ENCODE assay signal across 1 cellular context in the genomic region with DNA sequence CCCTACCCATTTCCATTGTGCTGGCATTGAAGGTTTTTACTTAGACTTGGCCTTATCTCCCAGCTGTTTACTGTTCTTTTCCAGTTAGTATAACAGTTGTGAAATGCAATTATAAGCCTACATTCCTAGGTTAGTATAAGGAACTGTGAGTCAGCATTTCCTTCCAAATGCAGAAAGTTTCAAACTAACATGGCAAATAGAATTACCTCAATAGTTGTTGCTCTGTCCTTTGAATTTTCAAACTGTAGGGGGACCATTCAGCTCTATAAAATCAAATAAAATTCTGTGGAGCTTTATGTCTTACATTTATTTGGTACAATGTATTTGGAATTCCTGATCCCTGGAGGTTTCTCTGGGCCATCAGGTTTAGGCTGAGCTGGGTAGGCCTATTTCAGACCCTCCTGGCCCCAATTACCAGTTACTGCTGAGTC.
TF ChIP-seq lines count a peak whose summit lies in the region.

No MANE protein-coding gene starts in this region.

TF ChIP-seq in HepG2, 621 proteins besides CTCF, POLR2A, EP300 and RAD21 (continued from another document):
- TF ChIP-seq, protein P1, sequence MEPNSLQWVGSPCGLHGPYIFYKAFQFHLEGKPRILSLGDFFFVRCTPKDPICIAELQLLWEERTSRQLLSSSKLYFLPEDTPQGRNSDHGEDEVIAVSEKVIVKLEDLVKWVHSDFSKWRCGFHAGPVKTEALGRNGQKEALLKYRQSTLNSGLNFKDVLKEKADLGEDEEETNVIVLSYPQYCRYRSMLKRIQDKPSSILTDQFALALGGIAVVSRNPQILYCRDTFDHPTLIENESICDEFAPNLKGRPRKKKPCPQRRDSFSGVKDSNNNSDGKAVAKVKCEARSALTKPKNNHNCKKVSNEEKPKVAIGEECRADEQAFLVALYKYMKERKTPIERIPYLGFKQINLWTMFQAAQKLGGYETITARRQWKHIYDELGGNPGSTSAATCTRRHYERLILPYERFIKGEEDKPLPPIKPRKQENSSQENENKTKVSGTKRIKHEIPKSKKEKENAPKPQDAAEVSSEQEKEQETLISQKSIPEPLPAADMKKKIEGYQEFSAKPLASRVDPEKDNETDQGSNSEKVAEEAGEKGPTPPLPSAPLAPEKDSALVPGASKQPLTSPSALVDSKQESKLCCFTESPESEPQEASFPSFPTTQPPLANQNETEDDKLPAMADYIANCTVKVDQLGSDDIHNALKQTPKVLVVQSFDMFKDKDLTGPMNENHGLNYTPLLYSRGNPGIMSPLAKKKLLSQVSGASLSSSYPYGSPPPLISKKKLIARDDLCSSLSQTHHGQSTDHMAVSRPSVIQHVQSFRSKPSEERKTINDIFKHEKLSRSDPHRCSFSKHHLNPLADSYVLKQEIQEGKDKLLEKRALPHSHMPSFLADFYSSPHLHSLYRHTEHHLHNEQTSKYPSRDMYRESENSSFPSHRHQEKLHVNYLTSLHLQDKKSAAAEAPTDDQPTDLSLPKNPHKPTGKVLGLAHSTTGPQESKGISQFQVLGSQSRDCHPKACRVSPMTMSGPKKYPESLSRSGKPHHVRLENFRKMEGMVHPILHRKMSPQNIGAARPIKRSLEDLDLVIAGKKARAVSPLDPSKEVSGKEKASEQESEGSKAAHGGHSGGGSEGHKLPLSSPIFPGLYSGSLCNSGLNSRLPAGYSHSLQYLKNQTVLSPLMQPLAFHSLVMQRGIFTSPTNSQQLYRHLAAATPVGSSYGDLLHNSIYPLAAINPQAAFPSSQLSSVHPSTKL (CRISPR knock-in tag; IDR thresholded peaks at IDR 0.05), result peak; percentile 64
- peak; percentile 38; the same call in 1 of the 2 replicates for TF ChIP-seq CEBPB (IDR thresholded peaks at IDR 0.05; ENCODE audit: borderline replicate concordance, low read depth, low read length)
- TF ChIP-seq MAF1 (CRISPR knock-in tag; IDR thresholded peaks at IDR 0.05; ENCODE audit: borderline replicate concordance), result no peak
- no peak for TF ChIP-seq SP4 (CRISPR knock-in tag; IDR thresholded peaks at IDR 0.05)
- TF ChIP-seq ELF3 (CRISPR knock-in tag; IDR thresholded peaks at IDR 0.05), result 0 out of 2 replicates have a peak, but pooled peaks have one; percentile 21
- TF ChIP-seq, protein P2, sequence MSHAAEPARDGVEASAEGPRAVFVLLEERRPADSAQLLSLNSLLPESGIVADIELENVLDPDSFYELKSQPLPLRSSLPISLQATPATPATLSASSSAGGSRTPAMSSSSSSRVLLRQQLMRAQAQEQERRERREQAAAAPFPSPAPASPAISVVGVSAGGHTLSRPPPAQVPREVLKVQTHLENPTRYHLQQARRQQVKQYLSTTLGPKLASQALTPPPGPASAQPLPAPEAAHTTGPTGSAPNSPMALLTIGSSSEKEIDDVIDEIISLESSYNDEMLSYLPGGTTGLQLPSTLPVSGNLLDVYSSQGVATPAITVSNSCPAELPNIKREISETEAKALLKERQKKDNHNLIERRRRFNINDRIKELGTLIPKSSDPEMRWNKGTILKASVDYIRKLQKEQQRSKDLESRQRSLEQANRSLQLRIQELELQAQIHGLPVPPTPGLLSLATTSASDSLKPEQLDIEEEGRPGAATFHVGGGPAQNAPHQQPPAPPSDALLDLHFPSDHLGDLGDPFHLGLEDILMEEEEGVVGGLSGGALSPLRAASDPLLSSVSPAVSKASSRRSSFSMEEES (CRISPR knock-in tag; IDR thresholded peaks at IDR 0.05), result no peak
- peak; percentile 50; the same call in 1 of the 2 replicates for TF ChIP-seq SOX5 (CRISPR knock-in tag; IDR thresholded peaks at IDR 0.05; ENCODE audit: borderline replicate concordance)
- TF ChIP-seq SAP130 (CRISPR knock-in tag; IDR thresholded peaks at IDR 0.05; ENCODE audit: low read depth), result peak; percentile 46
- TF ChIP-seq, protein P3, sequence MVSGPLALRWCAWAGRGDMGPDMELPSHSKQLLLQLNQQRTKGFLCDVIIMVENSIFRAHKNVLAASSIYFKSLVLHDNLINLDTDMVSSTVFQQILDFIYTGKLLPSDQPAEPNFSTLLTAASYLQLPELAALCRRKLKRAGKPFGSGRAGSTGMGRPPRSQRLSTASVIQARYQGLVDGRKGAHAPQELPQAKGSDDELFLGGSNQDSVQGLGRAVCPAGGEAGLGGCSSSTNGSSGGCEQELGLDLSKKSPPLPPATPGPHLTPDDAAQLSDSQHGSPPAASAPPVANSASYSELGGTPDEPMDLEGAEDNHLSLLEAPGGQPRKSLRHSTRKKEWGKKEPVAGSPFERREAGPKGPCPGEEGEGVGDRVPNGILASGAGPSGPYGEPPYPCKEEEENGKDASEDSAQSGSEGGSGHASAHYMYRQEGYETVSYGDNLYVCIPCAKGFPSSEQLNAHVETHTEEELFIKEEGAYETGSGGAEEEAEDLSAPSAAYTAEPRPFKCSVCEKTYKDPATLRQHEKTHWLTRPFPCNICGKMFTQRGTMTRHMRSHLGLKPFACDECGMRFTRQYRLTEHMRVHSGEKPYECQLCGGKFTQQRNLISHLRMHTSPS (CRISPR knock-in tag; IDR thresholded peaks at IDR 0.05; ENCODE audit: low read depth), result 0 out of 2 replicates have a peak, but pooled peaks have one; percentile 25
- TF ChIP-seq CEBPG (CRISPR knock-in tag; IDR thresholded peaks at IDR 0.05), result peak; percentile 55
- peak; percentile 86 for TF ChIP-seq MAFF (IDR thresholded peaks at IDR 0.05; ENCODE audit: low read depth, low read length)
- TF ChIP-seq, protein P4, sequence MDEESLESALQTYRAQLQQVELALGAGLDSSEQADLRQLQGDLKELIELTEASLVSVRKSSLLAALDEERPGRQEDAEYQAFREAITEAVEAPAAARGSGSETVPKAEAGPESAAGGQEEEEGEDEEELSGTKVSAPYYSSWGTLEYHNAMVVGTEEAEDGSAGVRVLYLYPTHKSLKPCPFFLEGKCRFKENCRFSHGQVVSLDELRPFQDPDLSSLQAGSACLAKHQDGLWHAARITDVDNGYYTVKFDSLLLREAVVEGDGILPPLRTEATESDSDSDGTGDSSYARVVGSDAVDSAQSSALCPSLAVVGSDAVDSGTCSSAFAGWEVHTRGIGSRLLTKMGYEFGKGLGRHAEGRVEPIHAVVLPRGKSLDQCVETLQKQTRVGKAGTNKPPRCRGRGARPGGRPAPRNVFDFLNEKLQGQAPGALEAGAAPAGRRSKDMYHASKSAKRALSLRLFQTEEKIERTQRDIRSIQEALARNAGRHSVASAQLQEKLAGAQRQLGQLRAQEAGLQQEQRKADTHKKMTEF (CRISPR knock-in tag; IDR thresholded peaks at IDR 0.05), result peak; percentile 31; the same call in 1 of the 2 replicates
- peak; percentile 73 for TF ChIP-seq FOXA3 (CRISPR knock-in tag; IDR thresholded peaks at IDR 0.05)
- TF ChIP-seq, protein P5, sequence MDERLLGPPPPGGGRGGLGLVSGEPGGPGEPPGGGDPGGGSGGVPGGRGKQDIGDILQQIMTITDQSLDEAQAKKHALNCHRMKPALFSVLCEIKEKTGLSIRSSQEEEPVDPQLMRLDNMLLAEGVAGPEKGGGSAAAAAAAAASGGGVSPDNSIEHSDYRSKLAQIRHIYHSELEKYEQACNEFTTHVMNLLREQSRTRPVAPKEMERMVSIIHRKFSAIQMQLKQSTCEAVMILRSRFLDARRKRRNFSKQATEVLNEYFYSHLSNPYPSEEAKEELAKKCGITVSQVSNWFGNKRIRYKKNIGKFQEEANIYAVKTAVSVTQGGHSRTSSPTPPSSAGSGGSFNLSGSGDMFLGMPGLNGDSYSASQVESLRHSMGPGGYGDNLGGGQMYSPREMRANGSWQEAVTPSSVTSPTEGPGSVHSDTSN (CRISPR knock-in tag; IDR thresholded peaks at IDR 0.05), result no peak
- no peak for TF ChIP-seq FOXA1 (IDR thresholded peaks at IDR 0.05)
- TF ChIP-seq FOXA1 (CRISPR knock-in tag; IDR thresholded peaks at IDR 0.05), result peak; percentile 67
- 0 out of 2 replicates have a peak, but pooled peaks have one; percentile 32 for TF ChIP-seq HMG20A (CRISPR knock-in tag; IDR thresholded peaks at IDR 0.05; ENCODE audit: borderline replicate concordance)
- no peak for TF ChIP-seq CREB1 (IDR thresholded peaks at IDR 0.05)
- TF ChIP-seq CREB1 (CRISPR knock-in tag; IDR thresholded peaks at IDR 0.05), result peak; percentile 17; the same call in 1 of the 2 replicates
- TF ChIP-seq GATAD2A (CRISPR knock-in tag; IDR thresholded peaks at IDR 0.05), result peak; percentile 81
- TF ChIP-seq SOX13 (IDR thresholded peaks at IDR 0.05), result no peak
- TF ChIP-seq SOX13 (CRISPR knock-in tag; conservative IDR thresholded peaks at IDR 0.05 in 1 of 2, IDR thresholded peaks at IDR 0.05 in 1 of 2), result peak in 1 of 2 experiments; percentile 64; a peak in 1 of 4 replicates
- TF ChIP-seq ZFP36L2 (CRISPR knock-in tag; IDR thresholded peaks at IDR 0.05), result no peak
- TF ChIP-seq MIXL1 (CRISPR knock-in tag; IDR thresholded peaks at IDR 0.05), result 0 out of 2 replicates have a peak, but pooled peaks have one; percentile 30
- no peak for TF ChIP-seq LCORL (IDR thresholded peaks at IDR 0.05)
- TF ChIP-seq LCORL (CRISPR knock-in tag; IDR thresholded peaks at IDR 0.05), result no peak
- TF ChIP-seq BCL6 (CRISPR knock-in tag; IDR thresholded peaks at IDR 0.05), result peak; percentile 36; the same call in 1 of the 2 replicates
- TF ChIP-seq MAFK (conservative IDR thresholded peaks at IDR 0.05 in 1 of 2, IDR thresholded peaks at IDR 0.05 in 1 of 2; ENCODE audit: low read length in 2 of 2), result peak; percentile 94 to 96
- TF ChIP-seq NFE2L2 (IDR thresholded peaks at IDR 0.05; ENCODE audit: low read length), result peak; percentile 92
- TF ChIP-seq KAT8 (CRISPR knock-in tag; IDR thresholded peaks at IDR 0.05), result 0 out of 2 replicates have a peak, but pooled peaks have one; percentile 27
- peak; percentile 69; the same call in 1 of the 2 replicates for TF ChIP-seq NFE2 (CRISPR knock-in tag; IDR thresholded peaks at IDR 0.05)
- 0 out of 2 replicates have a peak, but pooled peaks have one; percentile 54 for TF ChIP-seq MAFG (CRISPR knock-in tag; IDR thresholded peaks at IDR 0.05)
- TF ChIP-seq FOXP1 (IDR thresholded peaks at IDR 0.05), result no peak
- 0 out of 2 replicates have a peak, but pooled peaks have one; percentile 13 for TF ChIP-seq FOXP1 (CRISPR knock-in tag; IDR thresholded peaks at IDR 0.05)
- TF ChIP-seq, protein P6, sequence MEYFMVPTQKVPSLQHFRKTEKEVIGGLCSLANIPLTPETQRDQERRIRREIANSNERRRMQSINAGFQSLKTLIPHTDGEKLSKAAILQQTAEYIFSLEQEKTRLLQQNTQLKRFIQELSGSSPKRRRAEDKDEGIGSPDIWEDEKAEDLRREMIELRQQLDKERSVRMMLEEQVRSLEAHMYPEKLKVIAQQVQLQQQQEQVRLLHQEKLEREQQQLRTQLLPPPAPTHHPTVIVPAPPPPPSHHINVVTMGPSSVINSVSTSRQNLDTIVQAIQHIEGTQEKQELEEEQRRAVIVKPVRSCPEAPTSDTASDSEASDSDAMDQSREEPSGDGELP (IDR thresholded peaks at IDR 0.05; ENCODE audit: borderline replicate concordance, low read depth), result peak; percentile 67; the same call in 1 of the 2 replicates
TF ChIP-seq in HepG2: peak in this region for 24.
